In genomic region chr3:50509715-50510114, GRCh38 we compare ENCODE assay signal across 21 cellular contexts. TPM values are rescaled to one million over a fixed set of nuclear protein-coding genes. Genes with fewer than 3 reads are reported as not detected.
"Had no signal": no experiment of that assay in that cellular context is flagged by ENCODE, and none has a peak within 500 bp of the region (broad histone marks: within the 10 kb centered on the region; RNA-seq: fewer than 3 reads in every experiment).

No MANE protein-coding gene starts in this region.

- H3K27me3 ChIP-seq: gastroesophageal sphincter, upper lobe of left lung, vagina had no signal

- ATAC-seq: effector memory CD8-positive, alpha-beta T cell; gastroesophageal sphincter; psoas muscle; sciatic nerve had no signal

- H3K4me3 ChIP-seq: esophagus squamous epithelium, gastroesophageal sphincter, psoas muscle, spleen, tibial artery, upper lobe of left lung, vagina had no signal

- H3K27ac ChIP-seq: esophagus squamous epithelium, gastroesophageal sphincter, neutrophil, psoas muscle, spleen, tibial artery, upper lobe of left lung, vagina had no signal

- H3K9me3 ChIP-seq: esophagus squamous epithelium, gastroesophageal sphincter, neutrophil, psoas muscle, spleen, tibial artery, upper lobe of left lung, vagina had no signal

- DNase-seq: effector memory CD8-positive, alpha-beta T cell; esophagus squamous epithelium; foreskin fibroblast; glutamatergic neuron; immature natural killer cell; mesendoderm; naive B cell; psoas muscle; retina; spleen; stimulated activated CD4-positive, alpha-beta T cell treated with anti-CD3 and anti-CD28 coated beads, Interleukin-15, amount 100 ng/mL, for 24 hours; stimulated activated CD4-positive, alpha-beta T cell treated with anti-CD3 and anti-CD28 coated beads, Interleukin-1b, Interleukin-23, amount 100 ng/mL, for 48 hours; stimulated activated CD4-positive, alpha-beta T cell treated with anti-CD3 and anti-CD28 coated beads, Interleukin-4, amount 100 ng/mL, for 24 hours; tibial artery; upper lobe of left lung had no signal

- H3K4me1 ChIP-seq: esophagus squamous epithelium, gastroesophageal sphincter, psoas muscle, tibial artery, upper lobe of left lung, vagina had no signal

- H3K36me3 ChIP-seq: esophagus squamous epithelium, gastroesophageal sphincter, neutrophil, spleen, tibial artery, upper lobe of left lung, vagina had no signal

RNA-seq across cellular contexts. Expression of gene CACNA2D2, which starts 6.3 kb away (rescaled TPM):
- total RNA-seq: epithelial cell of proximal tubule, osteoblast had no signal
